Comparison of ENCODE assay signal across 11 cellular contexts in genomic region chr17:78422267-78422605, GRCh38. TPM values are rescaled to one million over a fixed set of nuclear protein-coding genes. Genes with fewer than 3 reads are reported as not detected.
DNase-seq lines count a peak whose midpoint lies in the region; ATAC-seq and TF ChIP-seq lines count a peak whose summit lies in the region.
"Had no signal": no experiment of that assay in that cellular context is flagged by ENCODE, and none has a peak within 500 bp of the region (broad histone marks: within the 10 kb centered on the region; RNA-seq: fewer than 3 reads in every experiment).

No MANE protein-coding gene starts in this region.

- TF ChIP-seq CTCF in WTC11 (IDR thresholded peaks at IDR 0.05) (no peak), lower lobe of right lung (IDR thresholded peaks at IDR 0.05) (peak; percentile 15)

- H3K36me3 ChIP-seq in lower lobe of right lung = peaks cover 80% of the 10 kb centered on the region

- no peaks in the 10 kb centered on the region for H3K9me3 Mint-ChIP-seq in activated naive CD8-positive, alpha-beta T cell treated with anti-CD3 and anti-CD28 coated beads, Interleukin-2, amount 10 ng/mL, durations not matched to agents 7 days and 5 days
- H3K9me3 Mint-ChIP-seq in activated naive CD8-positive, alpha-beta T cell treated with anti-CD3 and anti-CD28 coated beads for 36 hours = no peaks in the 10 kb centered on the region
- no peaks in the 10 kb centered on the region for H3K9me3 Mint-ChIP-seq in WTC11

- peak overlapping the region; percentile 27 for H3K27ac ChIP-seq in lower lobe of right lung
- peak overlapping the region; percentile 61 for H3K27ac ChIP-seq in temporal lobe (ENCODE audit: low read depth, low read length)

- H3K27me3 Mint-ChIP-seq in activated naive CD8-positive, alpha-beta T cell treated with anti-CD3 and anti-CD28 coated beads, Interleukin-2, amount 10 ng/mL, durations not matched to agents 7 days and 5 days = no peaks in the 10 kb centered on the region
- H3K27me3 Mint-ChIP-seq in activated naive CD8-positive, alpha-beta T cell treated with anti-CD3 and anti-CD28 coated beads for 36 hours = no peaks in the 10 kb centered on the region
- no peaks in the 10 kb centered on the region for H3K27me3 Mint-ChIP-seq in WTC11 (ENCODE audit: low read depth)

- H3K4me3 Mint-ChIP-seq in activated naive CD8-positive, alpha-beta T cell treated with anti-CD3 and anti-CD28 coated beads, Interleukin-2, amount 10 ng/mL, durations not matched to agents 7 days and 5 days = no peak overlapping the region
- H3K4me3 Mint-ChIP-seq in activated naive CD8-positive, alpha-beta T cell treated with anti-CD3 and anti-CD28 coated beads for 36 hours = no peak overlapping the region
- H3K4me3 Mint-ChIP-seq in WTC11 = no peak overlapping the region

- peaks cover 16% of the 10 kb centered on the region for H3K36me3 Mint-ChIP-seq in activated naive CD8-positive, alpha-beta T cell treated with anti-CD3 and anti-CD28 coated beads, Interleukin-2, amount 10 ng/mL, durations not matched to agents 7 days and 5 days
- H3K36me3 Mint-ChIP-seq in activated naive CD8-positive, alpha-beta T cell treated with anti-CD3 and anti-CD28 coated beads for 36 hours = peaks cover 14% of the 10 kb centered on the region
- H3K36me3 Mint-ChIP-seq in WTC11 = peaks cover 45% of the 10 kb centered on the region

- POLR2A ChIA-PET in activated naive CD8-positive, alpha-beta T cell treated with anti-CD3 and anti-CD28 coated beads, Interleukin-2, amount 10 ng/mL, durations not matched to agents 7 days and 5 days (lab: Charles Lee) = interaction anchor here (1.0 to 2.0 kb wide), 4 partner anchors 60 to 170 kb away, joined by 3 to 8 read pairs (median 4); no protein-coding TSS in a partner anchor
- POLR2A ChIA-PET in WTC11 (lab: Charles Lee) = interaction anchor here (1.0 to 2.1 kb wide), 2 partner anchors 22 to 61 kb away, joined by 4 to 8 read pairs; no protein-coding TSS in a partner anchor

- H3K27ac Mint-ChIP-seq in activated naive CD8-positive, alpha-beta T cell treated with anti-CD3 and anti-CD28 coated beads, Interleukin-2, amount 10 ng/mL, durations not matched to agents 7 days and 5 days = peak overlapping the region; percentile 39
- no peak overlapping the region for H3K27ac Mint-ChIP-seq in activated naive CD8-positive, alpha-beta T cell treated with anti-CD3 and anti-CD28 coated beads for 36 hours
- peak overlapping the region; percentile 91 for H3K27ac Mint-ChIP-seq in WTC11

- H3K4me1 ChIP-seq in lower lobe of right lung = peaks cover 88% of the 10 kb centered on the region

- no peak for ATAC-seq in activated naive CD8-positive, alpha-beta T cell treated with anti-CD3 and anti-CD28 coated beads, Interleukin-2, amount 10 ng/mL, durations not matched to agents 7 days and 5 days (ENCODE audit: low read depth)
- no peak for ATAC-seq in WTC11
- no peak for ATAC-seq in lower lobe of right lung
- no peak for ATAC-seq in HG03342 (IDR thresholded peaks at IDR 0.05; ENCODE audit: unreplicated experiment)

- intact Hi-C loops in lower lobe of right lung (cut with DNase I) = no loop called here

- CTCF ChIA-PET in WTC11 (lab: Charles Lee) = interaction anchor here (0.6 to 5.3 kb wide), 35 partner anchors 9 to 280 kb away, joined by 3 to 115 read pairs (median 5); partner anchors contain the start of genes BIRC5, SOCS3 and TK1

- no peak overlapping the region for H3K4me3 ChIP-seq in lower lobe of right lung
- H3K4me3 ChIP-seq: cardiac muscle cell, SJSA1 had no signal

- no peaks in the 10 kb centered on the region for H3K9me3 ChIP-seq in lower lobe of right lung
- H3K9me3 ChIP-seq: SJSA1 had no signal

- DNase-seq in activated naive CD8-positive, alpha-beta T cell treated with anti-CD3 and anti-CD28 coated beads, Interleukin-2, amount 10 ng/mL, durations not matched to agents 7 days and 5 days = no peak
- DNase-seq in activated naive CD8-positive, alpha-beta T cell treated with anti-CD3 and anti-CD28 coated beads for 36 hours = no peak
- no peak for DNase-seq in WTC11 (ENCODE audit: low spot score)
- no peak for DNase-seq in lower lobe of right lung
- no peak for DNase-seq in middle frontal gyrus (ENCODE audit: extremely low spot score, low spot score)
- DNase-seq in NCI-H2081 (lab: John Stamatoyannopoulos, UW) = no peak
- DNase-seq: NCI-H187 treated with DMSO at 0.1 percent for 48 hours had no signal

- H3K27me3 ChIP-seq in lower lobe of right lung (ENCODE audit: low read depth) = no peaks in the 10 kb centered on the region
- H3K27me3 ChIP-seq: cardiac muscle cell, SJSA1 had no signal

- H3K4me1 Mint-ChIP-seq in activated naive CD8-positive, alpha-beta T cell treated with anti-CD3 and anti-CD28 coated beads, Interleukin-2, amount 10 ng/mL, durations not matched to agents 7 days and 5 days = peaks cover 16% of the 10 kb centered on the region
- H3K4me1 Mint-ChIP-seq in activated naive CD8-positive, alpha-beta T cell treated with anti-CD3 and anti-CD28 coated beads for 36 hours = peaks cover 15% of the 10 kb centered on the region
- peaks cover 17% of the 10 kb centered on the region for H3K4me1 Mint-ChIP-seq in WTC11

TF ChIP-seq in WTC11, 78 proteins besides CTCF, POLR2A, EP300 and RAD21:
- TF ChIP-seq TEAD1 (CRISPR knock-in tag; IDR thresholded peaks at IDR 0.05) (0 out of 2 replicates have a peak, but pooled peaks have one; percentile 26), CREB1 (CRISPR knock-in tag; IDR thresholded peaks at IDR 0.05) (no peak)

RNA-seq across cellular contexts. Expression of gene PGS1, which starts 43.8 kb away (rescaled TPM):
- 10 to 100 TPM; 70.2 to 73.2 TPM for total RNA-seq in activated naive CD8-positive, alpha-beta T cell treated with anti-CD3 and anti-CD28 coated beads, Interleukin-2, amount 10 ng/mL, durations not matched to agents 7 days and 5 days
- 10 to 100 TPM; 39.1 to 43.7 TPM for total RNA-seq in activated naive CD8-positive, alpha-beta T cell treated with anti-CD3 and anti-CD28 coated beads for 36 hours
- total RNA-seq in WTC11 (2021) (45.4 to 51.4 TPM (median 47.0 TPM) in 3 replicates), lower lobe of right lung (90.9 TPM), temporal lobe (26.8 TPM)
